In the genomic region with DNA sequence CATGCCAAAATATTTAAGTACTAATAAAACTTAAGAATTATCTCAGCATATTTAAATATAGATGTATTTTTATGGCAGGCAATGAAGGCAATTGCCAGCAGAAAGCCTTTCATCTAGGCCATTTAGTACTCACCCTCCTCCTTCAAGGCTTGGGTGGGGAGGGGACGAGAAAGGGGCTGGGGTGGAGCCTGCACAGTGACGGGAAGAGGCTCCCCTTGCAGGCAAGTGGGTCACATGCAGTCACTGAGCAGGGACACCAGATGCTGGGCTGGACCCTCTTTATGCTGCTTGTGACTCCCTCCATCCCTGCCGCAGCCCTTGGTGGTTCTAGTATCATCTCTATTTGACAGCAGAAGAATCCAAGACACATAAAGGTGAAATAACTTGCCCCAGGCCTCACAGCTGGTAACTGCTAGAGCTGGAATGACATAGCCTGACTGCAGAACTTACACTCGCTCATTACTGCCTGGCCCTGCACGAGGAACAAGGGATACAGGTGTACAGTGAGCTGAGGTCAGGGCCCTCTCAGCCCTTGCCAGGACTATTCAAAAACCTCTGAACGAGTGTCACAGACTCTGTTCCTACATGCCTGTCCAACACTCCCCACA, we compare ENCODE assay signal across 16 cellular contexts.
"Had no signal": no experiment of that assay in that cellular context is flagged by ENCODE, and none has a peak within 500 bp of the region (broad histone marks: within the 10 kb centered on the region; RNA-seq: fewer than 3 reads in every experiment).

No MANE protein-coding gene starts in this region.

- ATAC-seq: activated T-helper 17 cell treated with anti-CD3 and anti-CD28 coated beads, Interleukin-2, amount 50 U/mL, for 72 hours; gastrocnemius medialis; heart right ventricle; left cardiac atrium; naive thymus-derived CD8-positive, alpha-beta T cell; T-cell; upper lobe of right lung had no signal

- H3K27ac ChIP-seq: colonic mucosa, gastrocnemius medialis, heart right ventricle, upper lobe of right lung had no signal

- DNase-seq: activated CD4-positive, alpha-beta T cell treated with anti-CD3 and anti-CD28 coated beads for 48 hours; activated naive CD4-positive, alpha-beta T cell treated with anti-CD3 and anti-CD28 coated beads for 36 hours; colonic mucosa; effector CD4-positive, alpha-beta T cell; gastrocnemius medialis; heart right ventricle; left cardiac atrium; naive thymus-derived CD8-positive, alpha-beta T cell; sigmoid colon; stimulated activated CD4-positive, alpha-beta T cell treated with anti-CD3 and anti-CD28 coated beads, Interleukin-12 subunit alpha, Interleukin-12 subunit beta, amount 100 ng/mL, for 4 hours; stimulated activated CD4-positive, alpha-beta T cell treated with anti-CD3 and anti-CD28 coated beads, Interleukin-2, amount 100 ng/mL, for 48 hours; stimulated activated naive CD4-positive, alpha-beta T cell treated with Interleukin-2 at 50 U/mL for 16 hours; T-cell; T1000; upper lobe of right lung had no signal
